Comparison of ENCODE assay signal across 34 cellular contexts in the genomic region with DNA sequence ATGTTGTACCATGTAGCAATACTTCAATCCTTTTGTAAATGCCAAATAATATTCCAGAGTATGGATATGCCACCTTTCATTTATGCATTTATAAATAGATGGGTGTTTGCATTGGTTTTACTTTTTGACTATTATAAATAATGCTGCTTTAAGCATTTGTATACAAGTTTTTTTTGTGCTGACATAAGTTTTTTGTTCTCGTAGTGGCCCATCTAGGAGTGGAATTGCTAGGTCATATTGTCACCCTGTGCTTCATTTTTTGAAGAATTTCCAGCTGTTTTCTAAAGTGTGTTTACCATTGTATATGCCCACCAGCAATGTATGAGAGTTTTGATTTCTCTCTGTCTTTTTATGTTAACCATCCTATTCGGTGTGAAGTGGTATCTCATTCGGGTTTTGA. TPM values are rescaled to one million over a fixed set of nuclear protein-coding genes. Genes with fewer than 3 reads are reported as not detected.
"Had no signal": no experiment of that assay in that cellular context is flagged by ENCODE, and none has a peak within 500 bp of the region (broad histone marks: within the 10 kb centered on the region; RNA-seq: fewer than 3 reads in every experiment).

No MANE protein-coding gene starts in this region.

- H3K27ac ChIP-seq: adrenal gland, body of pancreas, breast epithelium, cardiac muscle cell, colonic mucosa, epithelial cell of prostate, esophagus squamous epithelium, gastroesophageal sphincter, heart right ventricle had no signal

- DNase-seq: activated CD4-positive, alpha-beta memory T cell treated with anti-CD3 and anti-CD28 coated beads, Interleukin-2, amount 10 ng/mL, durations not matched to agents 7 days and 5 days; activated CD4-positive, alpha-beta T cell treated with anti-CD3 and anti-CD28 coated beads for 1 hour; activated CD4-positive, alpha-beta T cell treated with anti-CD3 and anti-CD28 coated beads for 4 hours; activated CD4-positive, alpha-beta T cell treated with anti-CD3 and anti-CD28 coated beads, Interleukin-2, amount 10 ng/mL, durations not matched to agents 7 days and 5 days; activated CD4-positive, alpha-beta T cell treated with anti-CD3 and anti-CD28 coated beads, Interleukin-2, amount 50 U/mL, for 4 hours; activated CD8-positive, alpha-beta memory T cell treated with anti-CD3 and anti-CD28 coated beads, Interleukin-2, amount 50 U/mL, for 48 hours; activated effector memory CD4-positive, alpha-beta T cell treated with anti-CD3 and anti-CD28 coated beads, Interleukin-2, amount 50 U/mL, for 16 hours; activated naive CD4-positive, alpha-beta T cell treated with anti-CD3 and anti-CD28 coated beads for 36 hours; activated naive CD8-positive, alpha-beta T cell treated with anti-CD3 and anti-CD28 coated beads for 36 hours; activated naive CD8-positive, alpha-beta T cell treated with anti-CD3 and anti-CD28 coated beads, Interleukin-2, amount 50 U/mL, for 24 hours; activated T-cell treated with anti-CD3 and anti-CD28 coated beads for 4 hours; activated T-cell treated with anti-CD3 and anti-CD28 coated beads, Interleukin-2, amount 50 U/mL, for 4 hours; adrenal gland; amygdala; aorta; body of pancreas; central memory CD4-positive, alpha-beta T cell; cerebellar nuclear complex; colonic mucosa; effector CD8-positive, alpha-beta T cell; esophagus squamous epithelium; foreskin melanocyte; heart right ventricle; T-helper 1 cell; T-helper 17 cell; T1000 had no signal

- H3K36me3 ChIP-seq: adrenal gland, breast epithelium, cardiac muscle cell, colonic mucosa, esophagus squamous epithelium, gastroesophageal sphincter, heart right ventricle had no signal

- H3K9me3 Mint-ChIP-seq: activated CD4-positive, alpha-beta memory T cell treated with anti-CD3 and anti-CD28 coated beads, Interleukin-2, amount 10 ng/mL, durations not matched to agents 7 days and 5 days; activated CD4-positive, alpha-beta T cell treated with anti-CD3 and anti-CD28 coated beads, Interleukin-2, amount 10 ng/mL, durations not matched to agents 7 days and 5 days; activated naive CD4-positive, alpha-beta T cell treated with anti-CD3 and anti-CD28 coated beads for 36 hours; activated naive CD4-positive, alpha-beta T cell treated with anti-CD3 and anti-CD28 coated beads, Interleukin-2, amount 50 U/mL, for 24 hours; activated naive CD8-positive, alpha-beta T cell treated with anti-CD3 and anti-CD28 coated beads, Interleukin-2, amount 50 U/mL, for 24 hours; activated T-cell treated with anti-CD3 and anti-CD28 coated beads, Interleukin-2, amount 50 U/mL, for 4 hours; activated T-helper 1 cell treated with anti-CD3 and anti-CD28 coated beads, Interleukin-12 subunit alpha, Interleukin-12 subunit beta, Interleukin-2, Interleukin-4 antibody, amounts not matched to agents 30 ng/mL and 10 ng/mL and 1 ng/mL, durations not matched to agents 14 hours and 24 hours and 36 hours; activated T-helper 2 cell treated with anti-CD3 and anti-CD28 coated beads, Interferon-gamma antibody, Interleukin-2, Interleukin-4, amounts not matched to agents 10 μg/mL and 5 μg/mL and 100 μg/mL, durations not matched to agents 14 hours and 24 hours and 36 hours; T-helper 2 cell treated with Interferon-gamma antibody and Interleukin-4, amounts not matched to agents 5 μg/mL and 100 μg/mL, for 36 hours had no signal

- H3K27me3 ChIP-seq: body of pancreas, cardiac muscle cell, colonic mucosa had no signal

- ATAC-seq: activated naive CD8-positive, alpha-beta T cell treated with anti-CD3 and anti-CD28 coated beads, Interleukin-2, amount 50 U/mL, for 24 hours; activated T-cell treated with anti-CD3 and anti-CD28 coated beads, Interleukin-2, amount 50 U/mL, for 4 hours; body of pancreas; gastroesophageal sphincter; heart right ventricle; T-helper 17 cell had no signal

- H3K9me3 ChIP-seq: adrenal gland, body of pancreas, breast epithelium, colonic mucosa, esophagus squamous epithelium had no signal

- H3K36me3 Mint-ChIP-seq: activated naive CD4-positive, alpha-beta T cell treated with anti-CD3 and anti-CD28 coated beads, Interleukin-2, amount 50 U/mL, for 24 hours; activated naive CD8-positive, alpha-beta T cell treated with anti-CD3 and anti-CD28 coated beads for 36 hours had no signal

- H3K27ac Mint-ChIP-seq: activated CD4-positive, alpha-beta memory T cell treated with anti-CD3 and anti-CD28 coated beads, Interleukin-2, amount 10 ng/mL, durations not matched to agents 7 days and 5 days; activated CD4-positive, alpha-beta T cell treated with anti-CD3 and anti-CD28 coated beads, Interleukin-2, amount 10 ng/mL, durations not matched to agents 7 days and 5 days; activated naive CD4-positive, alpha-beta T cell treated with anti-CD3 and anti-CD28 coated beads for 36 hours; activated naive CD4-positive, alpha-beta T cell treated with anti-CD3 and anti-CD28 coated beads, Interleukin-2, amount 50 U/mL, for 24 hours; activated naive CD8-positive, alpha-beta T cell treated with anti-CD3 and anti-CD28 coated beads for 36 hours; activated naive CD8-positive, alpha-beta T cell treated with anti-CD3 and anti-CD28 coated beads, Interleukin-2, amount 50 U/mL, for 24 hours; activated T-helper 1 cell treated with anti-CD3 and anti-CD28 coated beads, Interleukin-12 subunit alpha, Interleukin-12 subunit beta, Interleukin-2, Interleukin-4 antibody, amounts not matched to agents 30 ng/mL and 10 ng/mL and 1 ng/mL, durations not matched to agents 14 hours and 24 hours and 36 hours; activated T-helper 2 cell treated with anti-CD3 and anti-CD28 coated beads, Interferon-gamma antibody, Interleukin-2, Interleukin-4, amounts not matched to agents 10 μg/mL and 5 μg/mL and 100 μg/mL, durations not matched to agents 14 hours and 24 hours and 36 hours; T-helper 17 cell; T-helper 2 cell treated with Interferon-gamma antibody and Interleukin-4, amounts not matched to agents 5 μg/mL and 100 μg/mL, for 36 hours had no signal

- H3K4me1 Mint-ChIP-seq: activated CD4-positive, alpha-beta memory T cell treated with anti-CD3 and anti-CD28 coated beads, Interleukin-2, amount 10 ng/mL, durations not matched to agents 7 days and 5 days; activated CD4-positive, alpha-beta T cell treated with anti-CD3 and anti-CD28 coated beads, Interleukin-2, amount 10 ng/mL, durations not matched to agents 7 days and 5 days; activated naive CD4-positive, alpha-beta T cell treated with anti-CD3 and anti-CD28 coated beads, Interleukin-2, amount 50 U/mL, for 24 hours; activated naive CD8-positive, alpha-beta T cell treated with anti-CD3 and anti-CD28 coated beads for 36 hours; activated naive CD8-positive, alpha-beta T cell treated with anti-CD3 and anti-CD28 coated beads, Interleukin-2, amount 50 U/mL, for 24 hours; T-helper 17 cell had no signal

- H3K4me3 Mint-ChIP-seq: activated CD4-positive, alpha-beta memory T cell treated with anti-CD3 and anti-CD28 coated beads, Interleukin-2, amount 10 ng/mL, durations not matched to agents 7 days and 5 days; activated CD4-positive, alpha-beta T cell treated with anti-CD3 and anti-CD28 coated beads, Interleukin-2, amount 10 ng/mL, durations not matched to agents 7 days and 5 days; activated naive CD4-positive, alpha-beta T cell treated with anti-CD3 and anti-CD28 coated beads for 36 hours; activated naive CD4-positive, alpha-beta T cell treated with anti-CD3 and anti-CD28 coated beads, Interleukin-2, amount 50 U/mL, for 24 hours; activated naive CD8-positive, alpha-beta T cell treated with anti-CD3 and anti-CD28 coated beads for 36 hours; activated naive CD8-positive, alpha-beta T cell treated with anti-CD3 and anti-CD28 coated beads, Interleukin-2, amount 50 U/mL, for 24 hours; activated T-cell treated with anti-CD3 and anti-CD28 coated beads, Interleukin-2, amount 50 U/mL, for 4 hours; activated T-helper 1 cell treated with anti-CD3 and anti-CD28 coated beads, Interleukin-12 subunit alpha, Interleukin-12 subunit beta, Interleukin-2, Interleukin-4 antibody, amounts not matched to agents 30 ng/mL and 10 ng/mL and 1 ng/mL, durations not matched to agents 14 hours and 24 hours and 36 hours; T-helper 17 cell; T-helper 2 cell treated with Interferon-gamma antibody and Interleukin-4, amounts not matched to agents 5 μg/mL and 100 μg/mL, for 36 hours had no signal

- H3K4me3 ChIP-seq: adrenal gland, body of pancreas, breast epithelium, cardiac muscle cell, colonic mucosa, esophagus squamous epithelium, gastroesophageal sphincter, heart right ventricle had no signal

- H3K4me1 ChIP-seq: adrenal gland, body of pancreas, breast epithelium, colonic mucosa, esophagus squamous epithelium, gastroesophageal sphincter, heart right ventricle had no signal

RNA-seq across cellular contexts. Expression of a gene that starts 6.9 kb away (rescaled TPM):
- total RNA-seq: activated CD4-positive, alpha-beta memory T cell treated with anti-CD3 and anti-CD28 coated beads, Interleukin-2, amount 10 ng/mL, durations not matched to agents 7 days and 5 days; activated CD4-positive, alpha-beta T cell treated with anti-CD3 and anti-CD28 coated beads, Interleukin-2, amount 10 ng/mL, durations not matched to agents 7 days and 5 days; activated naive CD4-positive, alpha-beta T cell treated with anti-CD3 and anti-CD28 coated beads for 36 hours had no signal
